ENCODE assay signal across 1 cellular context in the genomic region with DNA sequence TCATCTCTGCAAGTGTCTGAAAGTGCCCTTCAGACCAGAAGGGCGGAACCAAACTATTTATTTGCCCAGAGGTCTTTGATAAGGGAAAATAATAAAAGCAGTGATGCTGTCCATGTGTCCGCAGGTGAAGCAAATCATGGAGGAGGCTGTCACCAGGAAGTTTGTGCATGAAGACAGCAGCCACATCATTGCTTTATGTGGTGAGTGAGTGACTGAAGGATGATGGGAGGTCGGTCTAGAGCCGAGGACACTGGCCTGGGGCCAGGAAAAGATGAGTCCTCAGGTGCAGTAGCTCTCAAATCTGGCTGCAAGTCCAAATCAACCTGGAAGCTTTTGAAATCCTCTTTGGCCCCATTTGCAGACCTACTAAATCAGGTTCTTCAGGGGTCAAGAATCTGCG.
TF ChIP-seq lines count a peak whose summit lies in the region.

No MANE protein-coding gene starts in this region.

TF ChIP-seq in WTC11, 78 proteins besides CTCF, POLR2A, EP300 and RAD21 (continued from another document):
- TF ChIP-seq, protein P1, sequence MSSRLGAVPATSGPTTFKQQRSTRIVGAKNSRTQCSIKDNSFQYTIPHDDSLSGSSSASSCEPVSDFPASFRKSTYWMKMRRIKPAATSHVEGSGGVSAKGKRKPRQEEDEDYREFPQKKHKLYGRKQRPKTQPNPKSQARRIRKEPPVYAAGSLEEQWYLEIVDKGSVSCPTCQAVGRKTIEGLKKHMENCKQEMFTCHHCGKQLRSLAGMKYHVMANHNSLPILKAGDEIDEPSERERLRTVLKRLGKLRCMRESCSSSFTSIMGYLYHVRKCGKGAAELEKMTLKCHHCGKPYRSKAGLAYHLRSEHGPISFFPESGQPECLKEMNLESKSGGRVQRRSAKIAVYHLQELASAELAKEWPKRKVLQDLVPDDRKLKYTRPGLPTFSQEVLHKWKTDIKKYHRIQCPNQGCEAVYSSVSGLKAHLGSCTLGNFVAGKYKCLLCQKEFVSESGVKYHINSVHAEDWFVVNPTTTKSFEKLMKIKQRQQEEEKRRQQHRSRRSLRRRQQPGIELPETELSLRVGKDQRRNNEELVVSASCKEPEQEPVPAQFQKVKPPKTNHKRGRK (CRISPR knock-in tag; IDR thresholded peaks at IDR 0.05; ENCODE audit: borderline replicate concordance), result no peak
- TF ChIP-seq, protein P2, sequence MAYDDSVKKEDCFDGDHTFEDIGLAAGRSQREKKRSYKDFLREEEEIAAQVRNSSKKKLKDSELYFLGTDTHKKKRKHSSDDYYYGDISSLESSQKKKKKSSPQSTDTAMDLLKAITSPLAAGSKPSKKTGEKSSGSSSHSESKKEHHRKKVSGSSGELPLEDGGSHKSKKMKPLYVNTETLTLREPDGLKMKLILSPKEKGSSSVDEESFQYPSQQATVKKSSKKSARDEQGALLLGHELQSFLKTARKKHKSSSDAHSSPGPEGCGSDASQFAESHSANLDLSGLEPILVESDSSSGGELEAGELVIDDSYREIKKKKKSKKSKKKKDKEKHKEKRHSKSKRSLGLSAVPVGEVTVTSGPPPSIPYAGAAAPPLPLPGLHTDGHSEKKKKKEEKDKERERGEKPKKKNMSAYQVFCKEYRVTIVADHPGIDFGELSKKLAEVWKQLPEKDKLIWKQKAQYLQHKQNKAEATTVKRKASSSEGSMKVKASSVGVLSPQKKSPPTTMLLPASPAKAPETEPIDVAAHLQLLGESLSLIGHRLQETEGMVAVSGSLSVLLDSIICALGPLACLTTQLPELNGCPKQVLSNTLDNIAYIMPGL (CRISPR knock-in tag; IDR thresholded peaks at IDR 0.05), result no peak
- no peak for TF ChIP-seq ZNF232 (CRISPR knock-in tag; IDR thresholded peaks at IDR 0.05)
TF ChIP-seq in WTC11: peak in this region for 0.
